In genomic region chr9:6667633-6668280, GRCh38 we compare ENCODE assay signal across 7 cellular contexts. TPM values are rescaled to one million over a fixed set of nuclear protein-coding genes. Genes with fewer than 3 reads are reported as not detected.
A peak's percentile ranks its signal among the peaks of the same experiment; 100 is the strongest.
DNase-seq lines count a peak whose midpoint lies in the region; ATAC-seq and TF ChIP-seq lines count a peak whose summit lies in the region.

No MANE protein-coding gene starts in this region.

- H3F3A ChIP-seq in Loucy (ENCODE audit: low read depth): no peaks in the 10 kb centered on the region

- no peaks in the 10 kb centered on the region for H3K27me3 ChIP-seq in Loucy (ENCODE audit: insufficient read depth, low read length, poor library complexity, severe bottlenecking)

- intact Hi-C loops in posterior vena cava (cut with DNase I): loop anchor here in 1 of 2 donors (10.0 kb wide), 1 partner anchor 313 kb away; no protein-coding TSS in a partner anchor

- H3K79me2 ChIP-seq in Loucy (ENCODE audit: insufficient read depth, low read length): no peaks in the 10 kb centered on the region

- peak; percentile 26 for ATAC-seq in left lobe of liver

- no peak overlapping the region for H3K4me2 ChIP-seq in Loucy (ENCODE audit: low read depth, low read length, poor library complexity, severe bottlenecking)

- DNase-seq in GM04504 (ENCODE audit: low read depth) (peak; percentile 4), amniotic epithelial cell (ENCODE audit: low read depth) (peak; percentile 35), left lobe of liver (ENCODE audit: low spot score) (no peak), H4 (ENCODE audit: low spot score) (no peak), posterior vena cava (ENCODE audit: low spot score) (no peak)
- no peak for DNase-seq in NK-92 treated with Interleukin-12 subunit alpha and Interleukin-12 subunit beta, amount 100 ng/mL, for 24 hours (lab: John Stamatoyannopoulos, UW)

- H3K9me2 ChIP-seq in Loucy (replicated peaks; ENCODE audit: low read depth, low read length): no peaks in the 10 kb centered on the region

- H3K9me3 ChIP-seq in Loucy (ENCODE audit: insufficient read depth, low read depth, low read length): no peaks in the 10 kb centered on the region

- H4K20me1 ChIP-seq in Loucy (ENCODE audit: insufficient read depth, low read length, poor library complexity, severe bottlenecking): no peaks in the 10 kb centered on the region

- H3K4me1 ChIP-seq in Loucy (ENCODE audit: insufficient read depth, low read length, poor library complexity, severe bottlenecking): no peaks in the 10 kb centered on the region

- 0 out of 2 replicates have a peak overlapping the region, but pooled peaks have one; percentile 55 for H2AFZ ChIP-seq in Loucy (ENCODE audit: low read length)

- peak; percentile 73 for TF ChIP-seq CTCF in Loucy (conservative IDR thresholded peaks at IDR 0.05; ENCODE audit: low read length)

- H3K4me3 ChIP-seq in Loucy (ENCODE audit: low read length, poor library complexity, severe bottlenecking): no peak overlapping the region

- no peaks in the 10 kb centered on the region for H3K36me3 ChIP-seq in Loucy (ENCODE audit: insufficient read depth, low read length)

- H3K9ac ChIP-seq in Loucy (ENCODE audit: low read depth, low read length, poor library complexity, severe bottlenecking): no peak overlapping the region

RNA-seq across cellular contexts. Expression of gene GLDC, which starts 22.2 kb away (rescaled TPM):
- total RNA-seq in left lobe of liver (112 TPM), posterior vena cava (under 1 TPM; 0.32 to 0.52 TPM)
- 0.04 TPM in 1 of 2 replicates, not detected in the other for total RNA-seq in H4 (2014; rRNA removed; shearing (Covaris generic))

Comparison
In these comparisons a context has a peak if more than half of its experiments do, and no peak if none do; other contexts are left out.
1. DNase-seq: peak in GM04504 (single experiment) and amniotic epithelial cell (single experiment); none in left lobe of liver (single experiment), H4 (single experiment), NK-92 treated with Interleukin-12 subunit alpha and Interleukin-12 subunit beta, amount 100 ng/mL, for 24 hours (single experiment) and posterior vena cava (single experiment).
2. RNA of gene GLDC, which starts 22.2 kb away (total RNA-seq): 112 TPM in left lobe of liver (single experiment); 0.32 to 0.52 TPM in posterior vena cava and 0.04 TPM in H4; every median in the first group is over 10 times any median in the second.